Comparison of ENCODE assay signal across 20 cellular contexts in the genomic region with DNA sequence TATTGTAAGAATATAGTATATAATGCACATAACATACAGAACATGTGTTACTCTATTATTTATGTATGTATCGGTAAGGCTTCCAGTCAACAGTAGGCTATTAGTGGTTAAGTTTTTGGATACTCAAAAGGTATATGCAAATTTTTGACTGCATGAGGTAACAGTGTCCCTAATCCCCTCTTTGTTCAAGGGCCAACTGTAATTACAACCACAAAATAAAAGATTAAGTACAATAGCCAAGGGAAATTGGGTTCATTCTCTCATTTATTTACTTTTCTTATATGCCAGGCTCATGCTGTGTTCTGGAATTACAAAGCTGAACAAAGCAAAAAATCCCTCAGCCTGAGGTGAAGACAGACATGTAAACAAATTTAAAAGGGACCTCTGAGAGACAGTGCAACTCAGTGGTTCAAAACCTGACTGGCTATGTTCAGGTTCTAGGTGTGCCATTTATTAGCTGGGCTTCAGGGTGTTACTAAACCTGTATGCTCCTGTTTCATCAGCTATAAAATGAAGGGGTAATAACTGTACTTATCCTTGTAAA. TPM values are rescaled to one million over a fixed set of nuclear protein-coding genes. Genes with fewer than 3 reads are reported as not detected.
DNase-seq lines count a peak whose midpoint lies in the region; ATAC-seq and TF ChIP-seq lines count a peak whose summit lies in the region.
"Had no signal": no experiment of that assay in that cellular context is flagged by ENCODE, and none has a peak within 500 bp of the region (broad histone marks: within the 10 kb centered on the region; RNA-seq: fewer than 3 reads in every experiment).

No MANE protein-coding gene starts in this region.

- H3K4me1 ChIP-seq in HUES48 (ENCODE audit: control insufficient read depth, insufficient read depth, low read length) (peaks cover 13% of the 10 kb centered on the region), prostate gland (replicated peaks) (no peaks in the 10 kb centered on the region)

- intact Hi-C loops in prostate gland (cut with DNase I), result no loop called here

- no peaks in the 10 kb centered on the region for H3K36me3 ChIP-seq in HUES48 (ENCODE audit: control insufficient read depth, insufficient read depth, low read length)
- no peaks in the 10 kb centered on the region for H3K36me3 ChIP-seq in prostate gland

- TF ChIP-seq POLR2A in prostate gland (IDR thresholded peaks at IDR 0.05), result no peak

- ATAC-seq in HG03565 (IDR thresholded peaks at IDR 0.05; ENCODE audit: unreplicated experiment), result no peak
- no peak for ATAC-seq in HG03432 (IDR thresholded peaks at IDR 0.05; ENCODE audit: unreplicated experiment)

- H3K27me3 ChIP-seq in HUES48 (ENCODE audit: control insufficient read depth, insufficient read depth, low read length) (no peaks in the 10 kb centered on the region), prostate gland (replicated peaks; ENCODE audit: insufficient read depth) (no peaks in the 10 kb centered on the region)

- no peak overlapping the region; the same call in 1 of the 2 replicates for H3K4me3 ChIP-seq in HUES48 (ENCODE audit: low read depth, low read length)
- H3K4me3 ChIP-seq in prostate gland, result no peak overlapping the region

- WGBS in prostate gland, result 84% methylated on average over 1 of the region's 1 CpG

- H3K27ac ChIP-seq in HUES48 (ENCODE audit: low read depth, low read length) (peak overlapping the region; percentile 75), prostate gland (no peak overlapping the region)
- H3K27ac ChIP-seq: RWPE1 had no signal

- no peak for TF ChIP-seq CTCF in prostate gland (IDR thresholded peaks at IDR 0.05)

- H3K9ac ChIP-seq in HUES48 (ENCODE audit: low read depth, low read length), result no peak overlapping the region

- H3K9me3 ChIP-seq in HUES48 (ENCODE audit: control insufficient read depth, insufficient read depth, low read length) (peaks cover 24% of the 10 kb centered on the region), prostate gland (no peaks in the 10 kb centered on the region)

- peak; percentile 36 to 82 for DNase-seq in NCI-H2081 (lab: John Stamatoyannopoulos, UW)
- peak; percentile 79 for DNase-seq in NCI-H69 (lab: John Stamatoyannopoulos, UW)
- peak; percentile 11 for DNase-seq in iPS DF 4.7 (ENCODE audit: extremely low read depth, low spot score)
- no peak for DNase-seq in prostate gland (ENCODE audit: low spot score)
- DNase-seq in NCI-H2196 (lab: John Stamatoyannopoulos, UW; ENCODE audit: unreplicated experiment), result no peak
- DNase-seq: CD4-positive, CD25-positive, alpha-beta regulatory T cell; GF-D8; H7; NCI-H1436; NCI-H2107; NCI-H446 treated with DMSO at 0.1 percent for 48 hours; NK-92 treated with Interleukin-12 subunit alpha and Interleukin-12 subunit beta, amount 100 ng/mL, for 24 hours; OCI-M1 had no signal

RNA-seq across cellular contexts. Expression of a gene that starts 43.4 kb away (rescaled TPM):
- total RNA-seq in prostate gland, result 100 to 1,000 TPM in 1 of 2 donors, 10 to 100 TPM in 1; 36.3 to 240 TPM
- total RNA-seq: B cell; CD4-positive, CD25-positive, alpha-beta regulatory T cell; H7; HT1080; T-helper 2 cell treated with Interferon-gamma antibody and Interleukin-4, amounts not matched to agents 100 ng/mL and 5 ng/mL, for 36 hours had no signal

Comparison
In these comparisons a context has a peak if more than half of its experiments do, and no peak if none do; other contexts are left out.
1. DNase-seq: peak in NCI-H2081 (2 of 2), NCI-H69 (single experiment) and iPS DF 4.7 (single experiment); none in prostate gland (single experiment) and NCI-H2196 (single experiment).